ENCODE assay signal across 9 cellular contexts in genomic region chr3:129723558-129724324, GRCh38.
A peak's percentile ranks its signal among the peaks of the same experiment; 100 is the strongest.
DNase-seq lines count a peak whose midpoint lies in the region; FAIRE-seq and TF ChIP-seq lines count a peak whose summit lies in the region.
"Had no signal": no experiment of that assay in that cellular context is flagged by ENCODE, and none has a peak within 500 bp of the region (broad histone marks: within the 10 kb centered on the region; RNA-seq: fewer than 3 reads in every experiment).

No MANE protein-coding gene starts in this region.

- dilution Hi-C loops in endothelial cell of umbilical vein (cut with MboI; ENCODE audit: extremely low pct_ligation_motif_present, low sequenced_read_pairs) = no loop called here

- H3K4me2 ChIP-seq in endothelial cell of umbilical vein (ENCODE audit: insufficient read depth, low read length) = no peak overlapping the region
- H3K4me2 ChIP-seq in mesendoderm (ENCODE audit: low read length) = no peak overlapping the region

- H3K4me1 ChIP-seq in endothelial cell of umbilical vein (ENCODE audit: control insufficient read depth, extremely low read depth, insufficient read depth, low read length) (no peaks in the 10 kb centered on the region), mesendoderm (ENCODE audit: control insufficient read depth, low read depth, low read length) (peaks cover 19% of the 10 kb centered on the region), thyroid gland (peaks cover 20 to 28% of the 10 kb centered on the region in 2 donors)

- H2BK120ac ChIP-seq in mesendoderm (ENCODE audit: low read depth, low read length) = no peak overlapping the region

- H3K4ac ChIP-seq in mesendoderm (ENCODE audit: low read depth, low read length) = no peak overlapping the region

- peak; percentile 23 for DNase-seq in MG63
- DNase-seq in endothelial cell of umbilical vein (ENCODE audit: low read depth, low spot score) = peak; percentile 6
- peak; percentile 21 for DNase-seq in mesendoderm
- peak; percentile 57 to 64 for DNase-seq in thyroid gland
- no peak for DNase-seq in RKO (ENCODE audit: low spot score)
- no peak for DNase-seq in ecto neural progenitor cell (ENCODE audit: low spot score)
- DNase-seq in ACHN = no peak
- no peak for DNase-seq in NCI-H2227 treated with DMSO at 0.1 percent for 48 hours (lab: John Stamatoyannopoulos, UW)
- DNase-seq: T-helper 17 cell had no signal

- H3K36me3 ChIP-seq in MG63 (no peaks in the 10 kb centered on the region), endothelial cell of umbilical vein (ENCODE audit: control insufficient read depth in 2 of 2, extremely low read depth in 1 of 2, insufficient read depth in 2 of 2, low read length in 2 of 2) (no peaks in the 10 kb centered on the region), mesendoderm (ENCODE audit: control insufficient read depth, insufficient read depth, low read length) (no peaks in the 10 kb centered on the region), thyroid gland (no peaks in the 10 kb centered on the region)

- no peak overlapping the region for H3K23ac ChIP-seq in mesendoderm (ENCODE audit: low read length)

- no CpG with 5 or more reads among the region's 6 CpGs for WGBS in mesendoderm (ENCODE audit: extremely low coverage, insufficient coverage, low lambda C conversion rate)
- WGBS in thyroid gland, 2 donors = 57 to 59% methylated on average over 6 of the region's 6 CpGs

- no peaks in the 10 kb centered on the region for H3K9me1 ChIP-seq in endothelial cell of umbilical vein (replicated peaks; ENCODE audit: control insufficient read depth, extremely low read depth, insufficient read depth, low read length)

- H2AFZ ChIP-seq in endothelial cell of umbilical vein (ENCODE audit: low read depth, low read length) = no peak overlapping the region

- POLR2A ChIA-PET in endothelial cell of umbilical vein (lab: Charles Lee) = interaction anchor here (0.6 kb wide), 1 partner anchor 9 kb away, joined by 3 read pairs; no protein-coding TSS in a partner anchor

- CTCF ChIA-PET in endothelial cell of umbilical vein (lab: Charles Lee) = interaction anchor here (2.0 kb wide), 1 partner anchor 35 kb away, joined by 4 read pairs; no protein-coding TSS in a partner anchor

- no peak overlapping the region for H3K4me3 ChIP-seq in MG63
- no peak overlapping the region for H3K4me3 ChIP-seq in endothelial cell of umbilical vein (replicated peaks in 1 of 3; ENCODE audit: insufficient read depth in 1 of 3, low read depth in 1 of 3, low read length in 3 of 3)
- no peak overlapping the region for H3K4me3 ChIP-seq in mesendoderm (ENCODE audit: low read length)
- no peak overlapping the region for H3K4me3 ChIP-seq in thyroid gland (replicated peaks in 1 of 3)

- H3K27me3 ChIP-seq in MG63 (no peaks in the 10 kb centered on the region), endothelial cell of umbilical vein (ENCODE audit: control insufficient read depth in 2 of 2, insufficient read depth in 2 of 2, low read length in 2 of 2) (no peaks in the 10 kb centered on the region), mesendoderm (ENCODE audit: insufficient read depth, low read length, poor library complexity) (no peaks in the 10 kb centered on the region), thyroid gland (no peaks in the 10 kb centered on the region)

- FAIRE-seq in endothelial cell of umbilical vein (lab: Jason Lieb, UNC) = no peak

- in situ Hi-C loops in ACHN (cut with HindIII; ENCODE audit: low pct_ligation_motif_present, low pct_unique_long_range_greater_than_20kb, low sequenced_read_pairs) = no loop called here

- H3K9ac ChIP-seq in endothelial cell of umbilical vein (replicated peaks; ENCODE audit: extremely low read depth, insufficient read depth, low read length) = no peak overlapping the region
- H3K9ac ChIP-seq in mesendoderm (ENCODE audit: low read length) = peak overlapping the region; percentile 18

- TF ChIP-seq CTCF in endothelial cell of umbilical vein (IDR thresholded peaks at IDR 0.05; ENCODE audit: extremely low read depth in 1 of 2, insufficient read depth in 1 of 2, low read depth in 1 of 2, low read length in 2 of 2) (no peak), thyroid gland (IDR thresholded peaks at IDR 0.05) (no peak)

- peak overlapping the region; percentile 44 for H3K56ac ChIP-seq in mesendoderm (ENCODE audit: low read length)

- H3K79me2 ChIP-seq in endothelial cell of umbilical vein (ENCODE audit: control insufficient read depth, insufficient read depth, low read length) (no peaks in the 10 kb centered on the region), mesendoderm (ENCODE audit: control insufficient read depth, insufficient read depth, low read length) (no peaks in the 10 kb centered on the region)

- intact Hi-C loops in endothelial cell of umbilical vein (cut with micrococcal nuclease) = no loop called here
- intact Hi-C loops in thyroid gland (cut with DNase I) = no loop called here

- no peak overlapping the region for H2BK15ac ChIP-seq in mesendoderm (replicated peaks; ENCODE audit: low read depth)

- H3K27ac ChIP-seq in endothelial cell of umbilical vein (ENCODE audit: insufficient read depth, low read depth, low read length) (no peak overlapping the region), mesendoderm (ENCODE audit: low read depth, low read length) (no peak overlapping the region), thyroid gland (peak overlapping the region; percentile 50 to 74 (median 57))

- peak overlapping the region; percentile 51 for H3K18ac ChIP-seq in mesendoderm (ENCODE audit: low read length)

- TF ChIP-seq POLR2A in endothelial cell of umbilical vein (IDR thresholded peaks at IDR 0.05; ENCODE audit: low read depth, low read length) = no peak
- no peak for TF ChIP-seq POLR2A in thyroid gland (IDR thresholded peaks at IDR 0.05)

- H2BK5ac ChIP-seq in mesendoderm (ENCODE audit: low read length) = no peak overlapping the region

- peaks cover 2% of the 10 kb centered on the region for H4K20me1 ChIP-seq in endothelial cell of umbilical vein (replicated peaks; ENCODE audit: control insufficient read depth, extremely low read depth, insufficient read depth, low read length)

- no peak overlapping the region for H4K8ac ChIP-seq in mesendoderm (ENCODE audit: low read depth, low read length)

- no TSS peak for BruUV-seq in endothelial cell of umbilical vein (replicated peaks; lab: Mats Ljungman, UMichigan)

- no peaks in the 10 kb centered on the region for H3K9me3 ChIP-seq in MG63
- no peaks in the 10 kb centered on the region for H3K9me3 ChIP-seq in endothelial cell of umbilical vein (replicated peaks; ENCODE audit: control insufficient read depth, insufficient read depth, low read length)
- H3K9me3 ChIP-seq in thyroid gland = no peaks in the 10 kb centered on the region

- H3K79me1 ChIP-seq in mesendoderm (ENCODE audit: low read length) = peaks cover 2% of the 10 kb centered on the region

- peak overlapping the region; percentile 61 for H4K5ac ChIP-seq in mesendoderm (ENCODE audit: low read length)

- H2AK5ac ChIP-seq in mesendoderm (ENCODE audit: low read length) = no peak overlapping the region

TF ChIP-seq in endothelial cell of umbilical vein, 7 proteins besides CTCF, POLR2A, EP300 and RAD21:
- TF ChIP-seq POLR2AphosphoS5 (IDR thresholded peaks at IDR 0.05; ENCODE audit: insufficient read depth, low read depth, low read length) (no peak), FOS (IDR thresholded peaks at IDR 0.05; ENCODE audit: borderline replicate concordance, insufficient read depth, low read length) (no peak), MYC (IDR thresholded peaks at IDR 0.05; ENCODE audit: low read depth, low read length) (no peak), GATA2 (IDR thresholded peaks at IDR 0.05; ENCODE audit: insufficient read depth, insufficient read length, low read depth, low read length) (no peak), JUN (IDR thresholded peaks at IDR 0.05; ENCODE audit: borderline replicate concordance, insufficient read depth, insufficient read length, low read depth) (no peak), EZH2 (IDR thresholded peaks at IDR 0.05; ENCODE audit: borderline replicate concordance, low read depth, low read length, severe bottlenecking) (no peak), MAX (IDR thresholded peaks at IDR 0.05; ENCODE audit: insufficient read depth, insufficient read length) (no peak)
TF ChIP-seq in endothelial cell of umbilical vein: peak in this region for 0.

Comparison
In these comparisons a context has a peak if more than half of its experiments do, and no peak if none do; other contexts are left out.
1. DNase-seq: peak in MG63 (single experiment), endothelial cell of umbilical vein (single experiment), mesendoderm (single experiment) and thyroid gland (2 of 2); none in RKO (single experiment), ecto neural progenitor cell (single experiment), ACHN (single experiment) and NCI-H2227 treated with DMSO at 0.1 percent for 48 hours (single experiment).
2. H3K27ac ChIP-seq: peak in thyroid gland (3 of 3); none in endothelial cell of umbilical vein (single experiment) and mesendoderm (single experiment).